Comparison of ENCODE assay signal across 11 cellular contexts in genomic region chr19:6428692-6429418, GRCh38. TPM values are rescaled to one million over a fixed set of nuclear protein-coding genes. Genes with fewer than 3 reads are reported as not detected.
A peak's percentile ranks its signal among the peaks of the same experiment; 100 is the strongest.
DNase-seq lines count a peak whose midpoint lies in the region; ATAC-seq, FAIRE-seq and TF ChIP-seq lines count a peak whose summit lies in the region.
"Not testable (repeated sequence)": the region's sequence is repeated elsewhere in the genome, so short reads cannot be mapped to it uniquely, and the experiment has no call there.
"Had no signal": no experiment of that assay in that cellular context is flagged by ENCODE, and none has a peak within 500 bp of the region (broad histone marks: within the 10 kb centered on the region; RNA-seq: fewer than 3 reads in every experiment).

No MANE protein-coding gene starts in this region.

- H3K4me1 ChIP-seq in DOHH2 (ENCODE audit: control insufficient read depth, low read length) (peaks cover 26% of the 10 kb centered on the region), K562 (replicated peaks in 1 of 2; ENCODE audit: control insufficient read depth in 2 of 2, insufficient read depth in 2 of 2, low read length in 2 of 2) (peaks cover 11 to 34% of the 10 kb centered on the region in 2 experiments)
- H3K4me1 ChIP-seq in PC-3 (ENCODE audit: insufficient read depth, low read length); small intestine (ENCODE audit: control insufficient read depth in 2 of 2, insufficient read depth in 1 of 2, low read depth in 1 of 2, low read length in 1 of 2): not testable (repeated sequence)

- H3K27me3 Mint-ChIP-seq in WTC11 (ENCODE audit: low read depth) = peaks cover 51% of the 10 kb centered on the region

- not testable (repeated sequence) for H3K27ac Mint-ChIP-seq in WTC11

- not testable (repeated sequence) for H3K36me3 Mint-ChIP-seq in WTC11

- FAIRE-seq in K562 (lab: Jason Lieb, UNC) = not testable (repeated sequence)
- FAIRE-seq in frontal cortex (lab: Jason Lieb, UNC) = peak; percentile 26
- peak; percentile 97 for FAIRE-seq in small intestine (lab: Jason Lieb, UNC)

- not testable (repeated sequence) for TF ChIP-seq CTCF in DOHH2 (IDR thresholded peaks at IDR 0.05; ENCODE audit: low read depth, low read length, poor library complexity, severe bottlenecking); PC-3 (conservative IDR thresholded peaks at IDR 0.05; ENCODE audit: low read depth, low read length); WTC11 (IDR thresholded peaks at IDR 0.05); K562 (IDR thresholded peaks at IDR 0.05 in 2 of 3, conservative IDR thresholded peaks at IDR 0.05 in 1 of 3; ENCODE audit: insufficient read depth in 2 of 3, low read depth in 1 of 3, low read length in 3 of 3)

- H2AFZ ChIP-seq in PC-3 (ENCODE audit: low read length) = peak overlapping the region; percentile 60; the same call in 1 of the 2 replicates
- peak overlapping the region; percentile 86 for H2AFZ ChIP-seq in K562 (ENCODE audit: low read depth, low read length)

- H4K20me1 ChIP-seq in DOHH2 (ENCODE audit: control insufficient read depth, insufficient read depth, low read depth, low read length); PC-3 (ENCODE audit: low read length); K562 (replicated peaks; ENCODE audit: control insufficient read depth, insufficient read depth, low read length): not testable (repeated sequence)

- POLR2A ChIA-PET in PC-3 (lab: Charles Lee; ENCODE audit: unreplicated experiment); WTC11 (lab: Charles Lee); K562 (lab: Yijun Ruan, JAX): not testable (repeated sequence)

- H3K4me3 ChIP-seq in DOHH2 (ENCODE audit: low read length) (peak overlapping the region; percentile 63), K562 (peak overlapping the region; percentile 52)
- not testable (repeated sequence) for H3K4me3 ChIP-seq in PC-3 (ENCODE audit: low read length); small intestine (ENCODE audit: low read depth in 1 of 2, low read length in 2 of 2)

- not testable (repeated sequence) for TF ChIP-seq POLR2A in K562 (conservative IDR thresholded peaks at IDR 0.05)

- CTCF ChIA-PET in PC-3 (lab: Charles Lee); WTC11 (lab: Charles Lee); K562 (lab: Yijun Ruan, JAX; ENCODE audit: low intra/inter-chr PET ratio): not testable (repeated sequence)

- in situ Hi-C loops in K562 (cut with MboI) = not testable (repeated sequence)

- H3K4me1 Mint-ChIP-seq in WTC11 = not testable (repeated sequence)

- not testable (repeated sequence) for H3K9me1 ChIP-seq in K562 (ENCODE audit: control insufficient read depth, insufficient read depth, low read length)

- not testable (repeated sequence) for H3K9ac ChIP-seq in PC-3 (ENCODE audit: low read length)
- peak overlapping the region; percentile 71 to 85; a peak in 2 of 4 replicates for H3K9ac ChIP-seq in K562 (ENCODE audit: insufficient read depth in 1 of 2, low read depth in 2 of 2, low read length in 2 of 2)

- peaks cover 30% of the 10 kb centered on the region for H3K79me2 ChIP-seq in DOHH2 (ENCODE audit: control insufficient read depth, low read length)
- H3K79me2 ChIP-seq in PC-3 (ENCODE audit: low read length) = not testable (repeated sequence)
- H3K79me2 ChIP-seq in K562 (ENCODE audit: control insufficient read depth, insufficient read depth, low read length) = peaks cover 22% of the 10 kb centered on the region

- not testable (repeated sequence) for H3F3A ChIP-seq in DOHH2 (ENCODE audit: control insufficient read depth, insufficient read depth); PC-3 (ENCODE audit: low read length, unreplicated experiment)

- H3K9me3 Mint-ChIP-seq in WTC11 = not testable (repeated sequence)

- intact Hi-C loops in PC-3 (cut with micrococcal nuclease) = loop anchor here (5.0 kb wide), 1 partner anchor 302 kb away; no protein-coding TSS in a partner anchor
- intact Hi-C loops in K562 (cut with micrococcal nuclease) = loop anchor here (10.0 kb wide), 2 partner anchors 114 to 264 kb away; no protein-coding TSS in a partner anchor

- not testable (repeated sequence) for H3K27me3 ChIP-seq in DOHH2 (ENCODE audit: control insufficient read depth, low read length); PC-3 (ENCODE audit: low read length); K562 (ENCODE audit: control insufficient read depth in 2 of 2, insufficient read depth in 2 of 2, low read length in 2 of 2); small intestine (ENCODE audit: control insufficient read depth in 2 of 2, insufficient read depth in 2 of 2, low read length in 2 of 2)

- peak overlapping the region; percentile 72; the same call in 1 of the 2 replicates for H3K4me2 ChIP-seq in DOHH2 (ENCODE audit: low read length)
- not testable (repeated sequence) for H3K4me2 ChIP-seq in PC-3 (ENCODE audit: low read length)
- peak overlapping the region; percentile 89 for H3K4me2 ChIP-seq in K562 (ENCODE audit: insufficient read depth, low read length)

- 70% methylated on average over 2 of the region's 2 CpGs for WGBS in K562 (ENCODE audit: insufficient coverage, low coverage, missing lambda C conversion rate)
- WGBS in small intestine, 3 donors = 73 to 87% (median 82%) methylated on average over 2 of the region's 2 CpGs

- H3K27ac ChIP-seq in DOHH2 (ENCODE audit: low read depth, low read length); PC-3 (ENCODE audit: low read length); K562 (ENCODE audit: extremely low read depth, low read depth, low read length); small intestine (ENCODE audit: low read depth in 1 of 2, low read length in 1 of 2): not testable (repeated sequence)

- BruUV-seq in PC-3 (replicated peaks; lab: Mats Ljungman, UMichigan); K562 (replicated peaks; lab: Mats Ljungman, UMichigan): not testable (repeated sequence)

- not testable (repeated sequence) for TF ChIP-seq RAD21 in K562 (CRISPR knock-in tag; conservative IDR thresholded peaks at IDR 0.05 in 1 of 2, IDR thresholded peaks at IDR 0.05 in 1 of 2)

- not testable (repeated sequence) for H3K36me3 ChIP-seq in DOHH2 (ENCODE audit: control insufficient read depth, low read length); PC-3 (ENCODE audit: low read depth, low read length); K562 (ENCODE audit: control insufficient read depth, insufficient read depth, low read length); small intestine (ENCODE audit: control insufficient read depth in 2 of 2, insufficient read depth in 2 of 2, low read length in 2 of 2)

- not testable (repeated sequence) for TF ChIP-seq EP300 in K562 (IDR thresholded peaks at IDR 0.05; ENCODE audit: low read length)

- H3K9me3 ChIP-seq in DOHH2 (ENCODE audit: control insufficient read depth, insufficient read depth, low read length); PC-3 (ENCODE audit: low read length); K562 (replicated peaks; ENCODE audit: control insufficient read depth, insufficient read depth, low read depth, low read length); small intestine (ENCODE audit: control insufficient read depth, low read depth): not testable (repeated sequence)

- not testable (repeated sequence) for H3K9me2 ChIP-seq in DOHH2 (replicated peaks; ENCODE audit: control insufficient read depth, low read length); PC-3 (replicated peaks; ENCODE audit: low read length)

- not testable (repeated sequence) for DNase-seq in PC-3; WTC11 (ENCODE audit: low spot score); K562 (ENCODE audit: extremely low read depth in 1 of 4, low spot score in 3 of 4); frontal cortex (ENCODE audit: low spot score in 2 of 2); small intestine

- not testable (repeated sequence) for H3K4me3 Mint-ChIP-seq in WTC11

- ATAC-seq in PC-3, WTC11, K562: not testable (repeated sequence)

RNA-seq across cellular contexts. Expression of gene KHSRP, which starts 4.2 kb away (rescaled TPM):
- total RNA-seq in PC-3 (2014; rRNA removed) (373 and 518 TPM in 2 replicates), WTC11 (2021) (528 to 572 TPM (median 549 TPM) in 3 replicates), K562 (2014; rRNA removed) (183 and 227 TPM in 2 replicates), K562 (2014; rRNA removed; fragmentation: Illumina TruSeq; extraction: Trizol) (94.5 and 97.2 TPM in 2 replicates), K562 (2015; rRNA removed; fragmentation: Illumina TruSeq; extraction: Trizol) (139 and 150 TPM in 2 replicates), K562 (2021) (519 and 564 TPM in 2 replicates), frontal cortex (64.8 TPM)
- total RNA-seq in K562 (2011; cell fraction: chromatin; rRNA removed; ENCODE audit: low replicate concordance) = 186 and 376 TPM in 2 replicates
- 235 and 244 TPM in 2 replicates for total RNA-seq in K562 (2011; cell fraction: nucleolus; rRNA removed)
- total RNA-seq in K562 (2011; cell fraction: nucleoplasm; rRNA removed) = 196 TPM in 2 replicates
- polyA plus RNA-seq in K562 (2011; rRNA removed) (93.1 and 118 TPM in 2 replicates), K562 (2014; fragmentation: Illumina TruSeq; extraction: Trizol) (215 and 288 TPM in 2 replicates), K562 (2014; fragmentation: Nextera tagmentation; extraction: Ambion mirVana) (1 to 10 TPM; 4.2 to 5.7 TPM), K562 (2014; rRNA removed) (313 and 329 TPM in 2 replicates), small intestine (100 to 1,000 TPM in 1 of 3 donors, 10 to 100 TPM in 2; 80.7 to 227 (median 88.1) TPM)
- 82.9 and 159 TPM in 2 replicates for polyA plus RNA-seq in K562 (2011; cell fraction: cytosol; rRNA removed)
- polyA plus RNA-seq in K562 (2011; cell fraction: nucleus; rRNA removed) = 172 and 201 TPM in 2 replicates
- polyA plus RNA-seq in K562 (2012) = 307 and 455 TPM in 2 replicates
- polyA minus RNA-seq in K562 (2011; rRNA and poly(A)+ RNA removed) = 136 and 150 TPM in 2 replicates
- polyA minus RNA-seq in K562 (2011; cell fraction: cytosol; rRNA and poly(A)+ RNA removed) = 200 and 285 TPM in 2 replicates
- polyA minus RNA-seq in K562 (2011; cell fraction: nucleus; rRNA and poly(A)+ RNA removed) = 88.2 and 125 TPM in 2 replicates

RNA-seq across cellular contexts. Expression of gene SLC25A41, which starts 4.7 kb away (rescaled TPM):
- total RNA-seq in PC-3 (2014; rRNA removed) = 0.26 TPM in 1 of 2 replicates, not detected in the other
- 0.18 to 0.35 TPM (median 0.21 TPM) in 3 replicates for total RNA-seq in WTC11 (2021)
- total RNA-seq in K562 (2011; cell fraction: chromatin; rRNA removed; ENCODE audit: low replicate concordance) = 1.6 and 2.4 TPM in 2 replicates
- 1.4 and 1.8 TPM in 2 replicates for total RNA-seq in K562 (2011; cell fraction: nucleolus; rRNA removed)
- total RNA-seq in K562 (2011; cell fraction: nucleoplasm; rRNA removed) = 1.9 and 2.8 TPM in 2 replicates
- total RNA-seq in K562 (2014; rRNA removed) = 0.94 and 1.00 TPM in 2 replicates
- 1.1 and 1.6 TPM in 2 replicates for total RNA-seq in K562 (2014; rRNA removed; fragmentation: Illumina TruSeq; extraction: Trizol)
- total RNA-seq in K562 (2015; rRNA removed; fragmentation: Illumina TruSeq; extraction: Trizol) = 1.2 and 1.6 TPM in 2 replicates
- total RNA-seq in K562 (2021) = 4.2 and 4.6 TPM in 2 replicates
- 3.3 and 6.5 TPM in 2 replicates for polyA plus RNA-seq in K562 (2011; rRNA removed)
- 6.1 and 6.3 TPM in 2 replicates for polyA plus RNA-seq in K562 (2011; cell fraction: cytosol; rRNA removed)
- polyA plus RNA-seq in K562 (2011; cell fraction: nucleus; rRNA removed) = 3.6 and 4.5 TPM in 2 replicates
- 3.6 TPM in 2 replicates for polyA plus RNA-seq in K562 (2012)
- 2.0 and 4.7 TPM in 2 replicates for polyA plus RNA-seq in K562 (2014; fragmentation: Illumina TruSeq; extraction: Trizol)
- polyA plus RNA-seq in K562 (2014; fragmentation: Nextera tagmentation; extraction: Ambion mirVana) = under 1 TPM; 0.08 to 0.24 TPM
- 4.0 and 6.7 TPM in 2 replicates for polyA plus RNA-seq in K562 (2014; rRNA removed)
- 0.54 and 0.77 TPM in 2 replicates for polyA minus RNA-seq in K562 (2011; rRNA and poly(A)+ RNA removed)
- 0.76 and 2.5 TPM in 2 replicates for polyA minus RNA-seq in K562 (2011; cell fraction: cytosol; rRNA and poly(A)+ RNA removed)
- 0.27 and 0.67 TPM in 2 replicates for polyA minus RNA-seq in K562 (2011; cell fraction: nucleus; rRNA and poly(A)+ RNA removed)
- total RNA-seq in frontal cortex = 0.41 TPM
- polyA plus RNA-seq in small intestine = 1 to 10 TPM in 1 of 3 donors, under 1 TPM in 2; 0.34 to 2.7 (median 0.54) TPM
- total RNA-seq: Caco-2, Daoy had no signal
- polyA plus RNA-seq: IgD-negative memory B cell had no signal

RNA-seq across cellular contexts. Expression of gene SLC25A23, which starts 30.7 kb away (rescaled TPM):
- total RNA-seq in PC-3 (2014; rRNA removed) (61.4 and 80.0 TPM in 2 replicates), WTC11 (2021) (63.6 to 69.1 TPM (median 63.7 TPM) in 3 replicates), K562 (2014; rRNA removed) (40.4 and 57.2 TPM in 2 replicates), K562 (2014; rRNA removed; fragmentation: Illumina TruSeq; extraction: Trizol) (26.2 and 26.6 TPM in 2 replicates), K562 (2015; rRNA removed; fragmentation: Illumina TruSeq; extraction: Trizol) (25.8 and 26.0 TPM in 2 replicates), K562 (2021) (72.0 and 75.1 TPM in 2 replicates), frontal cortex (14.7 TPM)
- total RNA-seq in K562 (2011; cell fraction: chromatin; rRNA removed; ENCODE audit: low replicate concordance) = 29.1 and 59.8 TPM in 2 replicates
- 30.5 and 33.7 TPM in 2 replicates for total RNA-seq in K562 (2011; cell fraction: nucleolus; rRNA removed)
- 23.0 and 27.6 TPM in 2 replicates for total RNA-seq in K562 (2011; cell fraction: nucleoplasm; rRNA removed)
- polyA plus RNA-seq in K562 (2011; rRNA removed) (18.7 and 20.9 TPM in 2 replicates), K562 (2014; fragmentation: Illumina TruSeq; extraction: Trizol) (64.3 and 70.5 TPM in 2 replicates), K562 (2014; fragmentation: Nextera tagmentation; extraction: Ambion mirVana) (1 to 10 TPM; 6.1 to 6.5 TPM), K562 (2014; rRNA removed) (44.3 and 47.5 TPM in 2 replicates), small intestine (10 to 100 TPM; 24.1 to 87.0 (median 72.1) TPM)
- 26.3 and 40.4 TPM in 2 replicates for polyA plus RNA-seq in K562 (2011; cell fraction: cytosol; rRNA removed)
- polyA plus RNA-seq in K562 (2011; cell fraction: nucleus; rRNA removed) = 29.0 and 43.3 TPM in 2 replicates
- polyA plus RNA-seq in K562 (2012) = 50.5 and 59.9 TPM in 2 replicates
- 11.8 and 15.9 TPM in 2 replicates for polyA minus RNA-seq in K562 (2011; rRNA and poly(A)+ RNA removed)
- 43.9 and 56.2 TPM in 2 replicates for polyA minus RNA-seq in K562 (2011; cell fraction: cytosol; rRNA and poly(A)+ RNA removed)
- 8.1 and 11.1 TPM in 2 replicates for polyA minus RNA-seq in K562 (2011; cell fraction: nucleus; rRNA and poly(A)+ RNA removed)

RNA-seq across cellular contexts. Expression of gene CRB3, which starts 35.2 kb away (rescaled TPM):
- total RNA-seq in PC-3 (2014; rRNA removed) (67.4 and 71.3 TPM in 2 replicates), WTC11 (2021) (29.9 to 36.5 TPM (median 32.2 TPM) in 3 replicates), K562 (2014; rRNA removed) (0.57 TPM in 1 of 2 replicates, not detected in the other), K562 (2014; rRNA removed; fragmentation: Illumina TruSeq; extraction: Trizol) (not detected in 2 replicates), K562 (2015; rRNA removed; fragmentation: Illumina TruSeq; extraction: Trizol) (not detected in 2 replicates), K562 (2021) (0.49 and 0.65 TPM in 2 replicates), frontal cortex (0.41 TPM)
- 0.21 TPM in 1 of 2 replicates, not detected in the other for total RNA-seq in K562 (2011; cell fraction: chromatin; rRNA removed; ENCODE audit: low replicate concordance)
- total RNA-seq in K562 (2011; cell fraction: nucleolus; rRNA removed) = not detected in 2 replicates
- not detected in 2 replicates for total RNA-seq in K562 (2011; cell fraction: nucleoplasm; rRNA removed)
- polyA plus RNA-seq in K562 (2011; rRNA removed) (0.11 TPM in 1 of 2 replicates, not detected in the other), K562 (2014; fragmentation: Illumina TruSeq; extraction: Trizol) (not detected in 2 replicates), K562 (2014; fragmentation: Nextera tagmentation; extraction: Ambion mirVana) (not detected), K562 (2014; rRNA removed) (0.18 TPM in 1 of 2 replicates, not detected in the other), small intestine (100 to 1,000 TPM in 2 of 3 donors, 10 to 100 TPM in 1; 75.7 to 120 (median 114) TPM)
- 0.18 TPM in 1 of 2 replicates, not detected in the other for polyA plus RNA-seq in K562 (2011; cell fraction: cytosol; rRNA removed)
- polyA plus RNA-seq in K562 (2011; cell fraction: nucleus; rRNA removed) = 0.17 TPM in 1 of 2 replicates, not detected in the other
- 0.13 and 0.15 TPM in 2 replicates for polyA plus RNA-seq in K562 (2012)
- polyA minus RNA-seq in K562 (2011; rRNA and poly(A)+ RNA removed) = not detected in 2 replicates
- not detected in 2 replicates for polyA minus RNA-seq in K562 (2011; cell fraction: cytosol; rRNA and poly(A)+ RNA removed)
- polyA minus RNA-seq in K562 (2011; cell fraction: nucleus; rRNA and poly(A)+ RNA removed) = not detected in 2 replicates
- total RNA-seq: A172, Daoy had no signal
- polyA plus RNA-seq: BJ had no signal

RNA-seq across cellular contexts. Expression of gene GTF2F1, which starts 35.9 kb away (rescaled TPM):
- 89.4 and 114 TPM in 2 replicates for total RNA-seq in PC-3 (2014; rRNA removed)
- 61.5 to 62.9 TPM (median 62.4 TPM) in 3 replicates for total RNA-seq in WTC11 (2021)
- 19.4 and 44.5 TPM in 2 replicates for total RNA-seq in K562 (2011; cell fraction: chromatin; rRNA removed; ENCODE audit: low replicate concordance)
- total RNA-seq in K562 (2011; cell fraction: nucleolus; rRNA removed) = 26.5 and 29.9 TPM in 2 replicates
- total RNA-seq in K562 (2011; cell fraction: nucleoplasm; rRNA removed) = 20.7 and 21.6 TPM in 2 replicates
- total RNA-seq in K562 (2014; rRNA removed) = 75.4 and 81.6 TPM in 2 replicates
- 30.3 TPM in 2 replicates for total RNA-seq in K562 (2014; rRNA removed; fragmentation: Illumina TruSeq; extraction: Trizol)
- 73.5 and 79.1 TPM in 2 replicates for total RNA-seq in K562 (2015; rRNA removed; fragmentation: Illumina TruSeq; extraction: Trizol)
- total RNA-seq in K562 (2021) = 58.9 and 71.7 TPM in 2 replicates
- 34.9 and 47.9 TPM in 2 replicates for polyA plus RNA-seq in K562 (2011; rRNA removed)
- 52.9 and 70.5 TPM in 2 replicates for polyA plus RNA-seq in K562 (2011; cell fraction: cytosol; rRNA removed)
- polyA plus RNA-seq in K562 (2011; cell fraction: nucleus; rRNA removed) = 25.6 and 38.6 TPM in 2 replicates
- polyA plus RNA-seq in K562 (2012) = 74.1 and 80.2 TPM in 2 replicates
- 68.4 and 85.9 TPM in 2 replicates for polyA plus RNA-seq in K562 (2014; fragmentation: Illumina TruSeq; extraction: Trizol)
- 1 to 10 TPM; 4.7 to 6.3 TPM for polyA plus RNA-seq in K562 (2014; fragmentation: Nextera tagmentation; extraction: Ambion mirVana)
- polyA plus RNA-seq in K562 (2014; rRNA removed) = 66.0 and 68.7 TPM in 2 replicates
- polyA minus RNA-seq in K562 (2011; rRNA and poly(A)+ RNA removed) = 28.2 and 53.2 TPM in 2 replicates
- 37.8 and 49.9 TPM in 2 replicates for polyA minus RNA-seq in K562 (2011; cell fraction: cytosol; rRNA and poly(A)+ RNA removed)
- 8.5 and 12.0 TPM in 2 replicates for polyA minus RNA-seq in K562 (2011; cell fraction: nucleus; rRNA and poly(A)+ RNA removed)
- total RNA-seq in frontal cortex = 51.0 TPM
- 10 to 100 TPM; 63.2 to 65.9 (median 63.5) TPM for polyA plus RNA-seq in small intestine
